Comparison of ENCODE assay signal across 11 cellular contexts in the genomic region with DNA sequence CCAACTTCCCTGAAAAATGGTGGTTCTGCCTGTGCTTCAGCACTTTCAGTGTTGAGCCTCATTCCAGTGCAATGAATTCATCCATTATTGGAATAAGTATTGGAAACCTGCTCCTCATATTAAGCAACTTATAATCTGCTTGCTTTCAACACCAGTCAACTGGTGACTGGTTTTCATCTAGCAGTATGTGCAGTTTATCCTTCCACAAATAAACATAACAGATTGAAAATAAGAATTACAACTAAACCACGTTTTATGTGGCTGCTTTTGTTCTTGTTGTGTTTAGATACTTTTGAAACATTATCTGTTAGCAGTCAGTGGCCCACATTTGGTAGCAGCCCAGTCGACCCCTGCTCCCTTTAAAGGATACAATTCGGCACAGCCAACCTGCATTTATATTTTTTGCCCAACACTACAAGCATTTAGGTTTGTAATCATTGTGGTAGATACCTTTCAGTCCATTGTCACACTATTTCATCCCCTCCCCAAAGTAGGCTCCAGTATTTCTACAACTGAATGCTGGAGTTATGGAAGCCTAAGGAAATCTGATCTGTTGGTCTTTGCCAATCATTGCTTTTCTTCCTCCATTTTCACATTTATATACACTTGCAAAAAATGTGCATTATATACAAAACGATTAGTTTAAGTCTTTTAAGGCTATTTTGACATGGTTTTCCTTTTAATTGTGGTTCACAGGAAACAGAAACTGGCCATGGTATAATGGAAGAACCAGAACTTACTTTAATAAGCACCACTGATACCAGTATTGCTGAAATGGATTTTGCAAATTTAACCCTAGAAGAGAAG. TPM values are rescaled to one million over a fixed set of nuclear protein-coding genes. Genes with fewer than 3 reads are reported as not detected.
A peak's percentile ranks its signal among the peaks of the same experiment; 100 is the strongest.
DNase-seq lines count a peak whose midpoint lies in the region; ATAC-seq and TF ChIP-seq lines count a peak whose summit lies in the region.
"Had no signal": no experiment of that assay in that cellular context is flagged by ENCODE, and none has a peak within 500 bp of the region (broad histone marks: within the 10 kb centered on the region; RNA-seq: fewer than 3 reads in every experiment).

No MANE protein-coding gene starts in this region.

- H3K9me2 ChIP-seq in MM.1S (replicated peaks; ENCODE audit: insufficient read depth, low read length), result no peaks in the 10 kb centered on the region

- WGBS in body of pancreas, 2 donors, result 57 to 58% methylated on average over 4 of the region's 4 CpGs

- H3K4me3 ChIP-seq in MM.1S (ENCODE audit: low read length), result no peak overlapping the region
- H3K4me3 ChIP-seq in body of pancreas, result no peak overlapping the region
- no peak overlapping the region for H3K4me3 ChIP-seq in neural progenitor cell
- H3K4me3 ChIP-seq: BLaER1 had no signal

- H3K27me3 ChIP-seq in MM.1S (replicated peaks; ENCODE audit: insufficient read depth, low read length) (no peaks in the 10 kb centered on the region), body of pancreas (no peaks in the 10 kb centered on the region), neural progenitor cell (no peaks in the 10 kb centered on the region)
- H3K27me3 ChIP-seq: BLaER1 had no signal

- H3F3A ChIP-seq in MM.1S (ENCODE audit: insufficient read depth, low read length), result peaks cover 84% of the 10 kb centered on the region
- peaks cover 77% of the 10 kb centered on the region for H3F3A ChIP-seq in neural progenitor cell (ENCODE audit: low read depth)

- no peak for TF ChIP-seq CTCF in MM.1S (IDR thresholded peaks at IDR 0.05; ENCODE audit: low read length)
- no peak for TF ChIP-seq CTCF in body of pancreas (IDR thresholded peaks at IDR 0.05)
- no peak for TF ChIP-seq CTCF in neural progenitor cell (IDR thresholded peaks at IDR 0.05)
- no peak for TF ChIP-seq CTCF in GM10266 (IDR thresholded peaks at IDR 0.05; ENCODE audit: control insufficient read depth, insufficient read depth, low read depth, missing control alignments)

- ATAC-seq in activated CD8-positive, alpha-beta memory T cell treated with anti-CD3 and anti-CD28 coated beads, Interleukin-2, amount 10 ng/mL, durations not matched to agents 7 days and 5 days, result no peak
- ATAC-seq in body of pancreas (peak; percentile 21), HG03135 (IDR thresholded peaks at IDR 0.05; ENCODE audit: unreplicated experiment) (no peak), HG02763 (IDR thresholded peaks at IDR 0.05; ENCODE audit: unreplicated experiment) (no peak)

- peaks cover 38% of the 10 kb centered on the region for H3K36me3 ChIP-seq in MM.1S (replicated peaks; ENCODE audit: insufficient read depth, low read length)
- peaks cover 18 to 35% of the 10 kb centered on the region in 2 donors for H3K36me3 ChIP-seq in body of pancreas (replicated peaks in 1 of 2; ENCODE audit: insufficient read depth in 1 of 2, low read depth in 2 of 2)
- peaks cover 56% of the 10 kb centered on the region for H3K36me3 ChIP-seq in neural progenitor cell

- no peaks in the 10 kb centered on the region for H3K9me3 Mint-ChIP-seq in activated CD8-positive, alpha-beta memory T cell treated with anti-CD3 and anti-CD28 coated beads, Interleukin-2, amount 10 ng/mL, durations not matched to agents 7 days and 5 days (ENCODE audit: low read depth)
- no peaks in the 10 kb centered on the region for H3K9me3 Mint-ChIP-seq in neural progenitor cell

- H3K36me3 Mint-ChIP-seq in activated CD8-positive, alpha-beta memory T cell treated with anti-CD3 and anti-CD28 coated beads, Interleukin-2, amount 10 ng/mL, durations not matched to agents 7 days and 5 days, result peaks cover 69% of the 10 kb centered on the region
- peaks cover 30% of the 10 kb centered on the region for H3K36me3 Mint-ChIP-seq in neural progenitor cell

- H3K4me1 Mint-ChIP-seq in activated CD8-positive, alpha-beta memory T cell treated with anti-CD3 and anti-CD28 coated beads, Interleukin-2, amount 10 ng/mL, durations not matched to agents 7 days and 5 days, result peaks cover 17% of the 10 kb centered on the region
- H3K4me1 Mint-ChIP-seq in neural progenitor cell, result no peaks in the 10 kb centered on the region

- H4K20me1 ChIP-seq in MM.1S (ENCODE audit: insufficient read depth, low read length) (peaks cover 30% of the 10 kb centered on the region; the same call in 1 of the 2 replicates), neural progenitor cell (ENCODE audit: low read depth) (peaks cover 29% of the 10 kb centered on the region)

- H3K9ac ChIP-seq in MM.1S (ENCODE audit: low read length), result no peak overlapping the region
- H3K9ac ChIP-seq in neural progenitor cell, result no peak overlapping the region
- H3K9ac ChIP-seq: BLaER1 had no signal

- CTCF ChIA-PET in activated CD8-positive, alpha-beta memory T cell treated with anti-CD3 and anti-CD28 coated beads, Interleukin-2, amount 10 ng/mL, durations not matched to agents 7 days and 5 days (lab: Charles Lee), result no interaction called here

- H2AFZ ChIP-seq in MM.1S (ENCODE audit: low read length), result no peak overlapping the region
- no peak overlapping the region for H2AFZ ChIP-seq in neural progenitor cell (replicated peaks)

- H3K9me3 ChIP-seq in MM.1S (replicated peaks; ENCODE audit: insufficient read depth, low read length) (no peaks in the 10 kb centered on the region), body of pancreas (no peaks in the 10 kb centered on the region), neural progenitor cell (ENCODE audit: low read depth) (no peaks in the 10 kb centered on the region)
- H3K9me3 ChIP-seq: BLaER1 had no signal

- H3K27ac ChIP-seq in MM.1S (ENCODE audit: low read length) (peak overlapping the region; percentile 11; the same call in 1 of the 2 replicates), body of pancreas (no peak overlapping the region), neural progenitor cell (peak overlapping the region; percentile 67)
- H3K27ac ChIP-seq: BLaER1 had no signal

- intact Hi-C loops in body of pancreas (cut with DNase I), result no loop called here

- peak in 1 of 3 donors; percentile 6 for TF ChIP-seq POLR2A in body of pancreas (IDR thresholded peaks at IDR 0.05)

- H3K4me3 Mint-ChIP-seq in activated CD8-positive, alpha-beta memory T cell treated with anti-CD3 and anti-CD28 coated beads, Interleukin-2, amount 10 ng/mL, durations not matched to agents 7 days and 5 days, result no peak overlapping the region
- H3K4me3 Mint-ChIP-seq in neural progenitor cell, result no peak overlapping the region

- H3K27ac Mint-ChIP-seq in activated CD8-positive, alpha-beta memory T cell treated with anti-CD3 and anti-CD28 coated beads, Interleukin-2, amount 10 ng/mL, durations not matched to agents 7 days and 5 days, result peak overlapping the region; percentile 58
- no peak overlapping the region for H3K27ac Mint-ChIP-seq in neural progenitor cell

- H3K27me3 Mint-ChIP-seq in activated CD8-positive, alpha-beta memory T cell treated with anti-CD3 and anti-CD28 coated beads, Interleukin-2, amount 10 ng/mL, durations not matched to agents 7 days and 5 days, result no peaks in the 10 kb centered on the region
- H3K27me3 Mint-ChIP-seq in neural progenitor cell (ENCODE audit: insufficient read depth, low read depth), result no peaks in the 10 kb centered on the region

- no peak for DNase-seq in activated CD8-positive, alpha-beta memory T cell treated with anti-CD3 and anti-CD28 coated beads, Interleukin-2, amount 10 ng/mL, durations not matched to agents 7 days and 5 days
- no peak for DNase-seq in activated CD8-positive, alpha-beta memory T cell treated with anti-CD3 and anti-CD28 coated beads, Interleukin-2, amount 50 U/mL, for 4 hours
- DNase-seq in MM.1S (no peak), body of pancreas (no peak), neural progenitor cell (ENCODE audit: low spot score) (no peak), GM10266 (ENCODE audit: extremely low spot score) (no peak)
- DNase-seq: NCI-H226, substantia nigra had no signal

- H3K4me1 ChIP-seq in MM.1S (ENCODE audit: low read length) (0 out of 2 replicates have a peak, but pooled peaks cover 3% of the 10 kb centered on the region), body of pancreas (peaks cover 9% of the 10 kb centered on the region), neural progenitor cell (no peaks in the 10 kb centered on the region)

- H3K79me2 ChIP-seq in MM.1S (ENCODE audit: low read length), result peaks cover 15% of the 10 kb centered on the region; the same call in 1 of the 2 replicates
- peaks cover 13% of the 10 kb centered on the region for H3K79me2 ChIP-seq in neural progenitor cell (ENCODE audit: low read depth)

- H3K4me2 ChIP-seq in MM.1S (ENCODE audit: low read depth, low read length), result no peak overlapping the region
- no peak overlapping the region for H3K4me2 ChIP-seq in neural progenitor cell
- H3K4me2 ChIP-seq: BLaER1 had no signal

RNA-seq across cellular contexts. Expression of a gene that starts 13.1 kb away (rescaled TPM):
- total RNA-seq in activated CD8-positive, alpha-beta memory T cell treated with anti-CD3 and anti-CD28 coated beads, Interleukin-2, amount 10 ng/mL, durations not matched to agents 7 days and 5 days, result 100 to 1,000 TPM; 201 to 221 TPM
- total RNA-seq in body of pancreas (100 to 1,000 TPM; 113 to 177 TPM), neural progenitor cell (ENCODE audit: low replicate concordance) (180 and 316 TPM in 2 replicates)

RNA-seq across cellular contexts. Expression of a gene that starts 13.3 kb away (rescaled TPM):
- 10 to 100 TPM; 17.1 to 18.3 TPM for total RNA-seq in activated CD8-positive, alpha-beta memory T cell treated with anti-CD3 and anti-CD28 coated beads, Interleukin-2, amount 10 ng/mL, durations not matched to agents 7 days and 5 days
- total RNA-seq in body of pancreas (10 to 100 TPM; 29.0 to 45.7 TPM), neural progenitor cell (ENCODE audit: low replicate concordance) (29.7 and 44.3 TPM in 2 replicates)

RNA-seq across cellular contexts. Expression of a gene that starts 55.9 kb away (rescaled TPM):
- total RNA-seq in activated CD8-positive, alpha-beta memory T cell treated with anti-CD3 and anti-CD28 coated beads, Interleukin-2, amount 10 ng/mL, durations not matched to agents 7 days and 5 days, result 10 to 100 TPM; 38.8 to 47.2 TPM
- 10 to 100 TPM; 18.9 to 22.4 TPM for total RNA-seq in body of pancreas
- total RNA-seq in neural progenitor cell (ENCODE audit: low replicate concordance), result 40.2 and 76.4 TPM in 2 replicates

Comparison
In these comparisons a context has a peak if more than half of its experiments do, and no peak if none do; other contexts are left out.
1. H3K27ac ChIP-seq: peak in MM.1S (single experiment) and neural progenitor cell (single experiment); none in body of pancreas (0 of 4).